Comparison of ENCODE assay signal across 9 cellular contexts in genomic region chr19:24033308-24033961, GRCh38. TPM values are rescaled to one million over a fixed set of nuclear protein-coding genes. Genes with fewer than 3 reads are reported as not detected.
A peak's percentile ranks its signal among the peaks of the same experiment; 100 is the strongest.
DNase-seq lines count a peak whose midpoint lies in the region; ATAC-seq, FAIRE-seq and TF ChIP-seq lines count a peak whose summit lies in the region.
"Had no signal": no experiment of that assay in that cellular context is flagged by ENCODE, and none has a peak within 500 bp of the region (broad histone marks: within the 10 kb centered on the region; RNA-seq: fewer than 3 reads in every experiment).

No MANE protein-coding gene starts in this region.

- H3K4me1 Mint-ChIP-seq in immature natural killer cell = peaks cover 36 to 49% of the 10 kb centered on the region in 2 donors

- ATAC-seq in HG03039 (IDR thresholded peaks at IDR 0.05; ENCODE audit: unreplicated experiment) = peak; percentile 81

- no peak for FAIRE-seq in bronchial epithelial cell (lab: Jason Lieb, UNC)
- FAIRE-seq: A204.1 had no signal

- H3K36me3 Mint-ChIP-seq in immature natural killer cell = peaks cover 0 to 12% (median 0%) of the 10 kb centered on the region in 3 donors

- TF ChIP-seq CTCF in WI38 (IDR thresholded peaks at IDR 0.05; ENCODE audit: low read depth, low read length) (no peak), bronchial epithelial cell (IDR thresholded peaks at IDR 0.05; ENCODE audit: insufficient read depth, low read length, severe bottlenecking) (peak; percentile 26)

- peak overlapping the region; percentile 100 for H3K4me3 Mint-ChIP-seq in immature natural killer cell

- H3K4me3 ChIP-seq in WI38 (ENCODE audit: low read depth, low read length) (peak overlapping the region; percentile 82), bronchial epithelial cell (ENCODE audit: low read depth, low read length) (peak overlapping the region; percentile 53)

- H3K9me3 Mint-ChIP-seq in immature natural killer cell = no peaks in the 10 kb centered on the region

- DNase-seq in NK-92 (lab: John Stamatoyannopoulos, UW; ENCODE audit: unreplicated experiment) (peak; percentile 30), NCI-H2107 treated with DMSO at 0.1 percent for 48 hours (lab: John Stamatoyannopoulos, UW; ENCODE audit: unreplicated experiment) (peak; percentile 80), bronchial epithelial cell (ENCODE audit: low read depth) (peak; percentile 77), immature natural killer cell (peak; percentile 77 to 83 (median 82)), smooth muscle cell of the brain vasculature (ENCODE audit: low read depth, low spot score) (peak; percentile 74)
- DNase-seq in NK-92 treated with Interleukin-12 subunit alpha and Interleukin-12 subunit beta, amount 100 ng/mL, for 24 hours (lab: John Stamatoyannopoulos, UW) = no peak

- no peaks in the 10 kb centered on the region for H3K27me3 ChIP-seq in bronchial epithelial cell (ENCODE audit: control insufficient read depth, insufficient read depth, low read length)

- peaks cover 2% of the 10 kb centered on the region for H3K36me3 ChIP-seq in bronchial epithelial cell (ENCODE audit: control insufficient read depth, insufficient read depth, low read length)

- peak overlapping the region; percentile 96 to 99 (median 98) for H3K27ac Mint-ChIP-seq in immature natural killer cell

- H3K27me3 Mint-ChIP-seq in immature natural killer cell (ENCODE audit: low read depth in 3 of 3) = peaks cover 0 to 2% (median 0%) of the 10 kb centered on the region in 3 donors

RNA-seq across cellular contexts. Expression of gene ZNF254, which starts 53.6 kb away (rescaled TPM):
- total RNA-seq in bronchial epithelial cell = 7.4 and 9.6 TPM in 2 replicates
- 1 to 10 TPM; 4.4 to 6.9 (median 5.7) TPM for polyA plus RNA-seq in immature natural killer cell
